ENCODE assay signal across 1 cellular context in genomic region chr12:24307716-24308335, GRCh38.
A peak's percentile ranks its signal among the peaks of the same experiment; 100 is the strongest.
TF ChIP-seq lines count a peak whose summit lies in the region.

No MANE protein-coding gene starts in this region.

TF ChIP-seq in K562, 482 proteins besides CTCF, POLR2A, EP300 and RAD21 (continued from another document):
- TF ChIP-seq BHLHE40 (IDR thresholded peaks at IDR 0.05; ENCODE audit: low read length) (peak; percentile 37; the same call in 1 of the 2 replicates), SOX6 (IDR thresholded peaks at IDR 0.05) (peak; percentile 29; the same call in 1 of the 2 replicates), RNF219 (CRISPR knock-in tag; IDR thresholded peaks at IDR 0.05) (no peak), NRF1 (conservative IDR thresholded peaks at IDR 0.05 in 1 of 2, IDR thresholded peaks at IDR 0.05 in 1 of 2) (peak; percentile 47 to 62; a peak in 3 of 4 replicates), NCOA6 (IDR thresholded peaks at IDR 0.05) (no peak)
TF ChIP-seq in K562: peak in this region for 9.
